Comparison of ENCODE assay signal across 27 cellular contexts in the genomic region with DNA sequence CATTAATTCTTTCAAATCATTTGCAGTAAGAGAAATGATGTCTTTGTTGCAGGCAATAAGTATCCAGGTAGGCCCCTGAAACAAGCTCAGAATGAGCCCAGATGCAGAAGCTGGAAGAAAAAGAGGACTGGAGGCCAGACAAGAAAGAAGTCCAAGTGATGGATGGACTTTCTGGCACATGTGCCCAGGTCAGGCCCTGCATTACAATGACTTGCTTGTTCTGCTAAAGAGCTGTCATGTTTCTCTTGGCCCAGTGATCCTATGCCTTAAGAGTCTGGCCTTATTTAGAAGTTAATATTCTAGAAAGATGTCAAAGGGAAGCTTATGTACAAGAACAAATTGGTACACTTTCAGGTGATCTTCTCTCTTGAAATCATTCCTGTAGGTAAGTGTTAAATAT.
A peak's percentile ranks its signal among the peaks of the same experiment; 100 is the strongest.
DNase-seq lines count a peak whose midpoint lies in the region; ATAC-seq and TF ChIP-seq lines count a peak whose summit lies in the region.
"Had no signal": no experiment of that assay in that cellular context is flagged by ENCODE, and none has a peak within 500 bp of the region (broad histone marks: within the 10 kb centered on the region; RNA-seq: fewer than 3 reads in every experiment).

No MANE protein-coding gene starts in this region.

- no peak overlapping the region for H3K4me3 ChIP-seq in gastrocnemius medialis
- H3K4me3 ChIP-seq: K562, PC-9, smooth muscle cell had no signal

- H3K27ac ChIP-seq in layer of hippocampus (ENCODE audit: low read depth, low read length) (peak overlapping the region; percentile 46), gastrocnemius medialis (peak overlapping the region in 3 of 4 donors; percentile 50 to 63 (median 51))
- H3K27ac ChIP-seq: epithelial cell of prostate, PC-9 had no signal

- TF ChIP-seq CTCF in gastrocnemius medialis (IDR thresholded peaks at IDR 0.05 in 4 of 5, conservative IDR thresholded peaks at IDR 0.05 in 1 of 5): no peak

- no peaks in the 10 kb centered on the region for H3K36me3 ChIP-seq in gastrocnemius medialis

- DNase-seq in Right ventricle myocardium inferior (ENCODE audit: missing footprints) (no peak), cardiac septum (ENCODE audit: low spot score) (no peak), gastrocnemius medialis (no peak), AG08395 (ENCODE audit: low spot score) (no peak), ecto neural progenitor cell (ENCODE audit: low spot score) (no peak)
- DNase-seq: activated CD4-positive, alpha-beta T cell treated with anti-CD3 and anti-CD28 coated beads for 48 hours; activated naive CD8-positive, alpha-beta T cell treated with anti-CD3 and anti-CD28 coated beads, Interleukin-2, amount 50 U/mL, for 24 hours; activated T-cell treated with anti-CD3 and anti-CD28 coated beads, Interleukin-2, amount 50 U/mL, for 24 hours; CD8-positive, alpha-beta T cell; DMS 273 treated with DMSO at 0.1 percent for 48 hours; effector CD8-positive, alpha-beta T cell; EL; H7; left cardiac atrium; mesenchymal stem cell; NCI-H1092 treated with DMSO at 0.1 percent for 48 hours; NCI-H1930; NCI-H526; PC-9; SHP77 treated with DMSO at 0.1 percent for 48 hours; stimulated activated CD4-positive, alpha-beta T cell treated with anti-CD3 and anti-CD28 coated beads, Interleukin-1b, Interleukin-23, amount 100 ng/mL, for 48 hours had no signal

- in situ Hi-C loops in gastrocnemius medialis (cut with MboI; ENCODE audit: low sequenced_read_pairs in 4 of 4): no loop called here

- H3K9me3 ChIP-seq in gastrocnemius medialis: no peaks in the 10 kb centered on the region

- ATAC-seq in Right ventricle myocardium inferior (peak; percentile 71), gastrocnemius medialis (no peak), GM21576 (IDR thresholded peaks at IDR 0.05; ENCODE audit: unreplicated experiment) (no peak), GM21619 (IDR thresholded peaks at IDR 0.05; ENCODE audit: unreplicated experiment) (no peak)
- ATAC-seq: activated naive CD8-positive, alpha-beta T cell treated with anti-CD3 and anti-CD28 coated beads, Interleukin-2, amount 50 U/mL, for 24 hours; CD8-positive, alpha-beta T cell; K562 had no signal

- peaks cover 5 to 28% of the 10 kb centered on the region in 2 donors for H3K4me1 ChIP-seq in gastrocnemius medialis

- TF ChIP-seq POLR2A in gastrocnemius medialis (IDR thresholded peaks at IDR 0.05): no peak

- intact Hi-C loops in Right ventricle myocardium inferior (cut with DNase I) (no loop called here), cardiac septum (cut with DNase I) (no loop called here), gastrocnemius medialis (cut with DNase I; ENCODE audit: low total_unique reads) (no loop called here)

- no peaks in the 10 kb centered on the region for H3K27me3 ChIP-seq in layer of hippocampus (ENCODE audit: control insufficient read depth, insufficient read depth, low read length)
- no peaks in the 10 kb centered on the region for H3K27me3 ChIP-seq in gastrocnemius medialis
